Comparison of ENCODE assay signal across 23 cellular contexts in genomic region chr16:8236816-8237215, GRCh38.
"Had no signal": no experiment of that assay in that cellular context is flagged by ENCODE, and none has a peak within 500 bp of the region (broad histone marks: within the 10 kb centered on the region; RNA-seq: fewer than 3 reads in every experiment).

No MANE protein-coding gene starts in this region.

- H3K9me3 ChIP-seq: colonic mucosa, esophagus muscularis mucosa, esophagus squamous epithelium, gastrocnemius medialis, gastroesophageal sphincter, heart left ventricle had no signal

- H3K27me3 ChIP-seq: colonic mucosa, esophagus muscularis mucosa, esophagus squamous epithelium, foreskin keratinocyte, gastrocnemius medialis, heart left ventricle, heart right ventricle had no signal

- H3K27ac ChIP-seq: colonic mucosa, coronary artery, dorsolateral prefrontal cortex, epithelial cell of prostate, esophagus muscularis mucosa, esophagus squamous epithelium, foreskin keratinocyte, gastrocnemius medialis, gastroesophageal sphincter, heart left ventricle, heart right ventricle had no signal

- DNase-seq: colonic mucosa; cortex of kidney; dermis blood vessel endothelial cell; dorsolateral prefrontal cortex; effector CD4-positive, alpha-beta T cell; effector CD8-positive, alpha-beta T cell; effector memory CD4-positive, alpha-beta T cell; effector memory CD8-positive, alpha-beta T cell; endodermal cell; erythroblast; esophagus squamous epithelium; foreskin fibroblast; foreskin keratinocyte; foreskin melanocyte; gastrocnemius medialis; glutamatergic neuron; heart left ventricle; heart right ventricle had no signal

- H3K4me1 ChIP-seq: colonic mucosa, esophagus muscularis mucosa, esophagus squamous epithelium, foreskin keratinocyte, gastrocnemius medialis, gastroesophageal sphincter, heart left ventricle, heart right ventricle had no signal

- H3K9me3 Mint-ChIP-seq: dendritic cell treated with granulocyte-macrophage colony-stimulating factor and Interleukin-4, amounts not matched to agents 40 ng/mL and 50 ng/mL, for 4 days had no signal

- H3K27ac Mint-ChIP-seq: dendritic cell treated with granulocyte-macrophage colony-stimulating factor and Interleukin-4, amounts not matched to agents 40 ng/mL and 50 ng/mL, for 4 days; effector memory CD8-positive, alpha-beta T cell; endodermal cell had no signal

- H3K4me3 Mint-ChIP-seq: dendritic cell treated with granulocyte-macrophage colony-stimulating factor and Interleukin-4, amounts not matched to agents 40 ng/mL and 50 ng/mL, for 4 days; effector memory CD8-positive, alpha-beta T cell; endodermal cell had no signal

- H3K4me3 ChIP-seq: colonic mucosa, coronary artery, dorsolateral prefrontal cortex, esophagus muscularis mucosa, esophagus squamous epithelium, gastrocnemius medialis, gastroesophageal sphincter, heart left ventricle, heart right ventricle had no signal

- H3K27me3 Mint-ChIP-seq: dendritic cell treated with granulocyte-macrophage colony-stimulating factor and Interleukin-4, amounts not matched to agents 40 ng/mL and 50 ng/mL, for 4 days; effector memory CD8-positive, alpha-beta T cell had no signal

- H3K36me3 ChIP-seq: colonic mucosa, esophagus muscularis mucosa, esophagus squamous epithelium, gastrocnemius medialis, gastroesophageal sphincter, heart left ventricle, heart right ventricle had no signal
